23 cellular contexts compared by ENCODE assay signal in the genomic region with DNA sequence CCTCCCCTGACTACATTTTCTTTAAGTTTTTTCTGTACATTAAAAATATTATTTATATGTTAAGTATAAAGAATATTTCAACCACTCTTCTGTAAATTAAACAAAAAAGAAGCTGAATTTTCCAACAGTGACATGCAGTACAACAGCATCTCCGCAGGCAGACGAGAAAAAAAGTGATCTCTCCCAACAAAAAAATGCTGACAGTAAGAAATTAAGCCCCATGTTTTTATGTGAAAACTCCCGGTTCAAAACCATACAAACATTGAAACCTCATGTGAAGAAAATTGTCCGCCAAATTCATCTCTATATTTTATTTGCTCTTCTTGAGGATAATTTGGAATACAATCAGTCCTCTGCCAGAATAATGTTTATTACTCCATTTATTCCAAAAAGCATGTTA. TPM values are rescaled to one million over a fixed set of nuclear protein-coding genes. Genes with fewer than 3 reads are reported as not detected.
DNase-seq lines count a peak whose midpoint lies in the region; ATAC-seq, FAIRE-seq and TF ChIP-seq lines count a peak whose summit lies in the region.
"Had no signal": no experiment of that assay in that cellular context is flagged by ENCODE, and none has a peak within 500 bp of the region (broad histone marks: within the 10 kb centered on the region; RNA-seq: fewer than 3 reads in every experiment).

No MANE protein-coding gene starts in this region.

- FAIRE-seq in A549 (lab: Jason Lieb, UNC), result no peak
- no peak for FAIRE-seq in K562 (lab: Jason Lieb, UNC)
- FAIRE-seq: A204.1, D721Med, G401.6, GM12891 had no signal

- H3K9ac ChIP-seq in IMR-90 (ENCODE audit: low read depth, low read length) (no peak overlapping the region), K562 (ENCODE audit: insufficient read depth in 1 of 2, low read depth in 2 of 2, low read length in 2 of 2) (no peak overlapping the region), Karpas-422 (ENCODE audit: low read length) (no peak overlapping the region)
- H3K9ac ChIP-seq: BLaER1 treated with 17β-estradiol and CSF1 and Interleukin-3, amounts not matched to agents 10 nM and 100 nM had no signal

- no peak overlapping the region for H3K4me2 ChIP-seq in A549
- no peak overlapping the region for H3K4me2 ChIP-seq in IMR-90 (ENCODE audit: low read depth, low read length)
- H3K4me2 ChIP-seq in K562 (ENCODE audit: insufficient read depth, low read length), result no peak overlapping the region
- H3K4me2 ChIP-seq in Karpas-422 (ENCODE audit: low read depth, low read length, poor library complexity, severe bottlenecking), result no peak overlapping the region

- H3K9me3 ChIP-seq in A549, result no peaks in the 10 kb centered on the region
- no peaks in the 10 kb centered on the region for H3K9me3 ChIP-seq in IMR-90 (ENCODE audit: control insufficient read depth, insufficient read depth, low read length)
- no peaks in the 10 kb centered on the region for H3K9me3 ChIP-seq in K562 (replicated peaks; ENCODE audit: control insufficient read depth, insufficient read depth, low read depth, low read length)
- no peaks in the 10 kb centered on the region for H3K9me3 ChIP-seq in Karpas-422 (ENCODE audit: low read length)
- H3K9me3 ChIP-seq: Caco-2 had no signal

- no peaks in the 10 kb centered on the region for H3K36me3 ChIP-seq in IMR-90 (ENCODE audit: control insufficient read depth, insufficient read depth, low read length)
- no peaks in the 10 kb centered on the region for H3K36me3 ChIP-seq in K562 (ENCODE audit: control insufficient read depth, insufficient read depth, low read length)
- no peaks in the 10 kb centered on the region for H3K36me3 ChIP-seq in Karpas-422 (ENCODE audit: insufficient read depth, low read length)

- H3K9me1 ChIP-seq in IMR-90 (ENCODE audit: insufficient read depth, low read length) (no peaks in the 10 kb centered on the region), K562 (ENCODE audit: control insufficient read depth, insufficient read depth, low read length) (no peaks in the 10 kb centered on the region)

- H3K79me1 ChIP-seq in IMR-90 (ENCODE audit: low read depth in 1 of 2, low read length in 2 of 2), result no peaks in the 10 kb centered on the region

- no peak overlapping the region for H3K4me3 Mint-ChIP-seq in mesothelial cell of epicardium
- H3K4me3 Mint-ChIP-seq: B cell; CD4-positive, alpha-beta T cell; CD8-positive, alpha-beta T cell had no signal

- H2AFZ ChIP-seq in IMR-90 (replicated peaks; ENCODE audit: low read length, poor library complexity), result no peak overlapping the region
- no peak overlapping the region for H2AFZ ChIP-seq in K562 (ENCODE audit: low read depth, low read length)
- no peak overlapping the region for H2AFZ ChIP-seq in Karpas-422 (ENCODE audit: low read length)

- no peak overlapping the region for H2BK20ac ChIP-seq in IMR-90 (ENCODE audit: low read depth, low read length)

- in situ Hi-C loops in IMR-90 (cut with MboI; ENCODE audit: low sequenced_read_pairs) (no loop called here), K562 (cut with MboI) (no loop called here)

- H3K27ac ChIP-seq in A549 (no peak overlapping the region), IMR-90 (ENCODE audit: insufficient read depth, low read length) (no peak overlapping the region), K562 (ENCODE audit: extremely low read depth, low read depth, low read length) (no peak overlapping the region), Karpas-422 (ENCODE audit: low read length) (no peak overlapping the region)
- H3K27ac ChIP-seq: BLaER1 treated with 17β-estradiol and CSF1 and Interleukin-3, amounts not matched to agents 10 nM and 100 nM; C4-2B had no signal

- no peaks in the 10 kb centered on the region for H3K9me2 ChIP-seq in Karpas-422 (replicated peaks; ENCODE audit: insufficient read depth, low read length)

- H3K4me3 ChIP-seq in A549 (no peak overlapping the region), IMR-90 (ENCODE audit: insufficient read depth, low read depth, low read length) (no peak overlapping the region), K562 (no peak overlapping the region), Karpas-422 (ENCODE audit: low read length) (no peak overlapping the region)
- H3K4me3 ChIP-seq: BLaER1 treated with 17β-estradiol and CSF1 and Interleukin-3, amounts not matched to agents 10 nM and 100 nM had no signal

- TF ChIP-seq RAD21 in A549 (conservative IDR thresholded peaks at IDR 0.05 in 1 of 2, IDR thresholded peaks at IDR 0.05 in 1 of 2) (no peak), IMR-90 (IDR thresholded peaks at IDR 0.05; ENCODE audit: low read length) (no peak), K562 (CRISPR knock-in tag; conservative IDR thresholded peaks at IDR 0.05 in 1 of 2, IDR thresholded peaks at IDR 0.05 in 1 of 2) (no peak)

- no peak overlapping the region for H4K8ac ChIP-seq in IMR-90 (ENCODE audit: low read depth in 2 of 2, low read length in 2 of 2)

- CTCF ChIA-PET in A549 (lab: Yijun Ruan, JAX), result no interaction called here
- CTCF ChIA-PET in IMR-90 (lab: Yijun Ruan, JAX), result no interaction called here
- CTCF ChIA-PET in K562 (lab: Yijun Ruan, JAX; ENCODE audit: low intra/inter-chr PET ratio), result no interaction called here

- H2BK15ac ChIP-seq in IMR-90 (ENCODE audit: low read depth, low read length), result no peak overlapping the region

- H4K20me1 ChIP-seq in IMR-90 (ENCODE audit: insufficient read depth, low read length), result no peaks in the 10 kb centered on the region
- no peaks in the 10 kb centered on the region for H4K20me1 ChIP-seq in K562 (replicated peaks; ENCODE audit: control insufficient read depth, insufficient read depth, low read length)
- H4K20me1 ChIP-seq in Karpas-422 (ENCODE audit: insufficient read depth, low read depth, low read length), result no peaks in the 10 kb centered on the region
- H4K20me1 ChIP-seq: BLaER1 treated with 17β-estradiol and CSF1 and Interleukin-3, amounts not matched to agents 10 nM and 100 nM had no signal

- TF ChIP-seq POLR2A in A549 (IDR thresholded peaks at IDR 0.05; ENCODE audit: low read length), result no peak
- no peak for TF ChIP-seq POLR2A in IMR-90 (IDR thresholded peaks at IDR 0.05; ENCODE audit: low read depth, low read length)
- no peak for TF ChIP-seq POLR2A in K562 (conservative IDR thresholded peaks at IDR 0.05)

- no peak overlapping the region for H2AK5ac ChIP-seq in IMR-90 (ENCODE audit: low read depth, low read length)

- POLR2A ChIA-PET in A549 (lab: Yijun Ruan, JAX) (no interaction called here), IMR-90 (lab: Charles Lee; ENCODE audit: unreplicated experiment) (no interaction called here), K562 (lab: Yijun Ruan, JAX) (no interaction called here)

- dilution Hi-C loops in IMR-90 (cut with HindIII; ENCODE audit: low sequenced_read_pairs, unreplicated experiment), result no loop called here

- intact Hi-C loops in IMR-90 (cut with micrococcal nuclease), result no loop called here
- intact Hi-C loops in K562 (cut with micrococcal nuclease), result no loop called here

- 67% methylated on average over 4 of the region's 4 CpGs for WGBS in A549 (ENCODE audit: missing lambda C conversion rate)
- no CpG with 5 or more reads among the region's 4 CpGs for WGBS in IMR-90 (ENCODE audit: extremely low coverage in 2 of 2, insufficient read length in 1 of 2), 2 experiments
- WGBS in K562 (ENCODE audit: insufficient coverage, low coverage, missing lambda C conversion rate), result 12% methylated on average over 4 of the region's 4 CpGs

- no peaks in the 10 kb centered on the region for H3K27me3 Mint-ChIP-seq in mesothelial cell of epicardium (ENCODE audit: low read depth)
- H3K27me3 Mint-ChIP-seq: B cell; CD4-positive, alpha-beta T cell had no signal

- no peak overlapping the region for H3K14ac ChIP-seq in IMR-90 (replicated peaks; ENCODE audit: low read depth, low read length)

- DNase-seq in A549 (ENCODE audit: low read depth in 1 of 2, low spot score in 1 of 2), result no peak
- no peak for DNase-seq in IMR-90
- no peak for DNase-seq in K562 (ENCODE audit: extremely low read depth in 1 of 4, low spot score in 3 of 4)
- no peak for DNase-seq in mesothelial cell of epicardium (ENCODE audit: low spot score in 2 of 2, unreplicated experiment in 2 of 2)
- DNase-seq in Karpas-422, result no peak
- no peak for DNase-seq in NCI-H524 (lab: John Stamatoyannopoulos, UW)
- no peak for DNase-seq in UCSD-AML1 (lab: John Stamatoyannopoulos, UW; ENCODE audit: unreplicated experiment)
- DNase-seq: 8988T; AML-193; Caco-2; Calu3; CD4-positive, alpha-beta T cell; CD8-positive, alpha-beta T cell; DMS79 treated with DMSO at 0.1 percent for 48 hours; GF-D8 had no signal

- H4K91ac ChIP-seq in IMR-90 (ENCODE audit: insufficient read depth, low read depth, low read length), result no peak overlapping the region

- H2AK9ac ChIP-seq in IMR-90 (replicated peaks; ENCODE audit: low read depth, low read length, poor library complexity), result no peak overlapping the region

- H3K79me2 ChIP-seq in K562 (ENCODE audit: control insufficient read depth, insufficient read depth, low read length) (no peaks in the 10 kb centered on the region), Karpas-422 (ENCODE audit: low read length) (no peaks in the 10 kb centered on the region)

- no peaks in the 10 kb centered on the region for H3K36me3 Mint-ChIP-seq in mesothelial cell of epicardium
- H3K36me3 Mint-ChIP-seq: CD8-positive, alpha-beta T cell had no signal

- no peak overlapping the region for H4K5ac ChIP-seq in IMR-90 (ENCODE audit: low read depth, low read length)

- BruUV-seq in IMR-90 (replicated peaks; lab: Mats Ljungman, UMichigan) (no TSS peak), K562 (replicated peaks; lab: Mats Ljungman, UMichigan) (no TSS peak)

- no peak overlapping the region for H3K18ac ChIP-seq in IMR-90 (ENCODE audit: low read depth, low read length)

- no peak for ATAC-seq in A549
- no peak for ATAC-seq in IMR-90 (ENCODE audit: low read depth)
- ATAC-seq in K562, result no peak
- no peak for ATAC-seq in GM19023 (IDR thresholded peaks at IDR 0.05; ENCODE audit: unreplicated experiment)
- ATAC-seq: CD8-positive, alpha-beta T cell had no signal

- TF ChIP-seq EP300 in A549 (IDR thresholded peaks at IDR 0.05), result no peak
- TF ChIP-seq EP300 in K562 (IDR thresholded peaks at IDR 0.05; ENCODE audit: low read length), result no peak

- H3K27me3 ChIP-seq in IMR-90 (ENCODE audit: control insufficient read depth, insufficient read depth, low read length) (peaks cover 1% of the 10 kb centered on the region; the same call in 1 of the 2 replicates), K562 (ENCODE audit: control insufficient read depth in 2 of 2, insufficient read depth in 2 of 2, low read length in 2 of 2) (no peaks in the 10 kb centered on the region), Karpas-422 (ENCODE audit: low read length) (no peaks in the 10 kb centered on the region)
- H3K27me3 ChIP-seq: BLaER1 treated with 17β-estradiol and CSF1 and Interleukin-3, amounts not matched to agents 10 nM and 100 nM had no signal

- H3K27ac Mint-ChIP-seq in mesothelial cell of epicardium, result peak overlapping the region; percentile 8
- H3K27ac Mint-ChIP-seq: B cell; CD4-positive, alpha-beta T cell; CD8-positive, alpha-beta T cell had no signal

- H3K4me1 ChIP-seq in A549 (peaks cover 2% of the 10 kb centered on the region), IMR-90 (ENCODE audit: control insufficient read depth, insufficient read depth, low read length) (peaks cover 2% of the 10 kb centered on the region; the same call in 1 of the 2 replicates), K562 (replicated peaks in 1 of 2; ENCODE audit: control insufficient read depth in 2 of 2, insufficient read depth in 2 of 2, low read length in 2 of 2) (no peaks in the 10 kb centered on the region; a peak in 1 of 5 replicates), Karpas-422 (ENCODE audit: low read length) (no peaks in the 10 kb centered on the region)

- H3K9me3 Mint-ChIP-seq in mesothelial cell of epicardium, result peaks cover 3% of the 10 kb centered on the region
- H3K9me3 Mint-ChIP-seq: CD4-positive, alpha-beta T cell; CD8-positive, alpha-beta T cell had no signal

- H3K4ac ChIP-seq in IMR-90 (ENCODE audit: low read depth, low read length), result no peak overlapping the region

- H3K56ac ChIP-seq in IMR-90 (ENCODE audit: extremely low read depth, insufficient read depth, low read length), result no peak overlapping the region

- no peaks in the 10 kb centered on the region for H3K4me1 Mint-ChIP-seq in mesothelial cell of epicardium

- no peak overlapping the region for H2BK5ac ChIP-seq in IMR-90 (ENCODE audit: low read depth, low read length, poor library complexity, severe bottlenecking)

- TF ChIP-seq CTCF in A549 (IDR thresholded peaks at IDR 0.05) (no peak), IMR-90 (conservative IDR thresholded peaks at IDR 0.05; ENCODE audit: low read depth, low read length) (no peak), K562 (IDR thresholded peaks at IDR 0.05 in 2 of 3, conservative IDR thresholded peaks at IDR 0.05 in 1 of 3; ENCODE audit: insufficient read depth in 2 of 3, low read depth in 1 of 3, low read length in 3 of 3) (no peak), mesothelial cell of epicardium (IDR thresholded peaks at IDR 0.05; ENCODE audit: unreplicated experiment) (no peak)

- H2BK120ac ChIP-seq in IMR-90 (ENCODE audit: low read depth, low read length), result no peak overlapping the region

- no peak overlapping the region for H3K23ac ChIP-seq in IMR-90 (ENCODE audit: low read depth, low read length)

RNA-seq across cellular contexts. Expression of gene CD99, which starts 20.1 kb away (rescaled TPM):
- polyA plus RNA-seq in A549 (2011; rRNA removed) (111 and 136 TPM in 2 replicates), A549 (2017; fragmentation: RNase III; extraction: RNeasy Plus Mini Kit Qiagen cat#74134 plus additional on column Dnase treatment) (172 to 199 TPM (median 176 TPM) in 3 replicates), IMR-90 (2012; rRNA removed) (369 and 477 TPM in 2 replicates), K562 (2011; rRNA removed) (10.8 and 21.3 TPM in 2 replicates), K562 (2014; fragmentation: Illumina TruSeq; extraction: Trizol) (40.2 and 41.6 TPM in 2 replicates), K562 (2014; fragmentation: Nextera tagmentation; extraction: Ambion mirVana) (1 to 10 TPM; 5.0 to 5.6 TPM), K562 (2014; rRNA removed) (38.4 and 41.5 TPM in 2 replicates)
- polyA plus RNA-seq in A549 (2012; cell fraction: cytosol; rRNA removed), result 237 and 240 TPM in 2 replicates
- polyA plus RNA-seq in A549 (2012; cell fraction: nucleus; rRNA removed), result 129 and 130 TPM in 2 replicates
- polyA minus RNA-seq in A549 (2011; rRNA and poly(A)+ RNA removed), result 71.0 and 74.8 TPM in 2 replicates
- total RNA-seq in IMR-90 (2012; rRNA removed) (102 and 107 TPM in 2 replicates), K562 (2014; rRNA removed) (46.4 and 55.3 TPM in 2 replicates), K562 (2014; rRNA removed; fragmentation: Illumina TruSeq; extraction: Trizol) (23.6 and 23.9 TPM in 2 replicates), K562 (2015; rRNA removed; fragmentation: Illumina TruSeq; extraction: Trizol) (33.3 and 34.5 TPM in 2 replicates), K562 (2021) (41.2 and 42.3 TPM in 2 replicates), mesothelial cell of epicardium (244 to 260 TPM (median 248 TPM) in 3 replicates)
- 472 and 612 TPM in 2 replicates for polyA plus RNA-seq in IMR-90 (2012; cell fraction: cytosol; rRNA removed)
- polyA plus RNA-seq in IMR-90 (2012; cell fraction: nucleus; rRNA removed; ENCODE audit: low replicate concordance), result 114 and 169 TPM in 2 replicates
- 25.2 and 28.2 TPM in 2 replicates for total RNA-seq in K562 (2011; cell fraction: chromatin; rRNA removed; ENCODE audit: low replicate concordance)
- total RNA-seq in K562 (2011; cell fraction: nucleolus; rRNA removed), result 23.9 and 33.5 TPM in 2 replicates
- total RNA-seq in K562 (2011; cell fraction: nucleoplasm; rRNA removed), result 36.3 and 51.0 TPM in 2 replicates
- polyA plus RNA-seq in K562 (2011; cell fraction: cytosol; rRNA removed), result 29.0 and 37.1 TPM in 2 replicates
- 16.6 and 29.9 TPM in 2 replicates for polyA plus RNA-seq in K562 (2011; cell fraction: nucleus; rRNA removed)
- polyA plus RNA-seq in K562 (2012), result 55.5 and 80.3 TPM in 2 replicates
- 8.0 and 17.6 TPM in 2 replicates for polyA minus RNA-seq in K562 (2011; rRNA and poly(A)+ RNA removed)
- 19.2 and 24.3 TPM in 2 replicates for polyA minus RNA-seq in K562 (2011; cell fraction: cytosol; rRNA and poly(A)+ RNA removed)
- polyA minus RNA-seq in K562 (2011; cell fraction: nucleus; rRNA and poly(A)+ RNA removed), result 3.6 and 8.8 TPM in 2 replicates
- 24.9 and 51.3 TPM in 2 replicates for total RNA-seq in Karpas-422 (2014; rRNA removed; shearing (Covaris generic); ENCODE audit: low replicate concordance)

Comparison
In these comparisons a context has a peak if more than half of its experiments do, and no peak if none do; other contexts are left out.
1. Of the 35 proteins assayed by ChIP-seq in both K562 and A549: peak only in K562: none; only in A549: MAFK; in both: none; in neither: 34.